Comparison of ENCODE assay signal across 23 cellular contexts in the genomic region with DNA sequence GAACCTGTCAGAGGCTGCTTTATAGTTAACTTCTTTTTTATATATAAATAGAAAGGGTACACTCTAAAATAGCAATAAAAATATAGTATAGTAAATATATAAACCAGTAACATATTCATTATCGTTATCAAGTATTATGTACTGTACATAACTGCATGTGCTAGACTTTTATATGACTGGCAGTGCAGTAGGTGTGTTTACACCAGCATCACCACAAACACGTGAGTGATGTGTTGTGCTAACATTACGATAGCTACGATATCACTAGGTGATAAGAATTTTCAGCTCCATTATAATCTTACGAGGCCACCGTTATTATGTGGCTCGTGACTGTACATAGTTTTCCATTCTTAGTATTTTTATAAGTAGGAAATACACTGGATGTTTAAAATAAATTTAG. TPM values are rescaled to one million over a fixed set of nuclear protein-coding genes. Genes with fewer than 3 reads are reported as not detected.
DNase-seq lines count a peak whose midpoint lies in the region; ATAC-seq and TF ChIP-seq lines count a peak whose summit lies in the region.
"Had no signal": no experiment of that assay in that cellular context is flagged by ENCODE, and none has a peak within 500 bp of the region (broad histone marks: within the 10 kb centered on the region; RNA-seq: fewer than 3 reads in every experiment).

No MANE protein-coding gene starts in this region.

- intact Hi-C loops in left colon (cut with DNase I, micrococcal nuclease), result no loop called here
- intact Hi-C loops in psoas muscle (cut with DNase I), result no loop called here

- TF ChIP-seq CTCF in psoas muscle (IDR thresholded peaks at IDR 0.05), result no peak

- H3K4me3 Mint-ChIP-seq in activated T-cell treated with anti-CD3 and anti-CD28 coated beads, Interleukin-2, amount 50 U/mL, for 72 hours, result no peak overlapping the region
- H3K4me3 Mint-ChIP-seq: B cell; CD4-positive, alpha-beta T cell; CD8-positive, alpha-beta T cell had no signal

- H3K27me3 Mint-ChIP-seq in activated T-cell treated with anti-CD3 and anti-CD28 coated beads, Interleukin-2, amount 50 U/mL, for 72 hours (ENCODE audit: low read depth), result no peaks in the 10 kb centered on the region
- H3K27me3 Mint-ChIP-seq: B cell; CD4-positive, alpha-beta T cell had no signal

- H3K36me3 Mint-ChIP-seq in activated T-cell treated with anti-CD3 and anti-CD28 coated beads, Interleukin-2, amount 50 U/mL, for 72 hours (ENCODE audit: insufficient read depth in 2 of 2), result no peaks in the 10 kb centered on the region
- H3K36me3 Mint-ChIP-seq: CD8-positive, alpha-beta T cell had no signal

- H3K36me3 ChIP-seq in Karpas-422 (ENCODE audit: insufficient read depth, low read length), result no peaks in the 10 kb centered on the region
- H3K36me3 ChIP-seq in psoas muscle (ENCODE audit: insufficient read depth in 1 of 2, low read depth in 1 of 2), result no peaks in the 10 kb centered on the region
- H3K36me3 ChIP-seq: BLaER1 treated with 17β-estradiol and CSF1 and Interleukin-3, amounts not matched to agents 10 nM and 100 nM had no signal

- no peak for ATAC-seq in activated T-cell treated with anti-CD3 and anti-CD28 coated beads, Interleukin-2, amount 50 U/mL, for 72 hours (replicated peaks in 1 of 2)
- ATAC-seq in left colon, result peak; percentile 79
- ATAC-seq in psoas muscle, result no peak
- ATAC-seq: A549; CD8-positive, alpha-beta T cell; GM12878 had no signal

- WGBS in psoas muscle, 3 donors, result 81 to 89% (median 87%) methylated on average over 7 of the region's 7 CpGs

- H2AFZ ChIP-seq in Karpas-422 (ENCODE audit: low read length), result no peak overlapping the region

- no peak for DNase-seq in activated T-cell treated with anti-CD3 and anti-CD28 coated beads, Interleukin-2, amount 50 U/mL, for 72 hours
- DNase-seq in activated T-cell treated with anti-CD3 and anti-CD28 coated beads, Interleukin-2, amount 50 U/mL, for 48 hours, result no peak
- DNase-seq in Karpas-422 (peak; percentile 4), left colon (no peak), psoas muscle (no peak), HK-2 (ENCODE audit: unreplicated experiment) (no peak), COR-L47 (lab: John Stamatoyannopoulos, UW) (no peak)
- DNase-seq: AML-193; CD4-positive, alpha-beta T cell; CD8-positive, alpha-beta T cell; DMS 273 treated with DMSO at 0.1 percent for 48 hours; DMS153; DMS79; DND-41; EL; GDM1 had no signal

- H3K4me2 ChIP-seq in Karpas-422 (ENCODE audit: low read depth, low read length, poor library complexity, severe bottlenecking), result no peak overlapping the region
- H3K4me2 ChIP-seq: A549; BLaER1 treated with 17β-estradiol and CSF1 and Interleukin-3, amounts not matched to agents 10 nM and 100 nM had no signal

- H3K27ac ChIP-seq in Karpas-422 (ENCODE audit: low read length) (no peak overlapping the region), psoas muscle (peak overlapping the region; percentile 44)
- H3K27ac ChIP-seq: 22Rv1; A549; BLaER1 treated with 17β-estradiol and CSF1 and Interleukin-3, amounts not matched to agents 10 nM and 100 nM; C4-2B had no signal

- H3K4me1 ChIP-seq in Karpas-422 (ENCODE audit: low read length) (no peaks in the 10 kb centered on the region), psoas muscle (peaks cover 25% of the 10 kb centered on the region)
- H3K4me1 ChIP-seq: A549 had no signal

- H3K9ac ChIP-seq in Karpas-422 (ENCODE audit: low read length), result no peak overlapping the region
- H3K9ac ChIP-seq: BLaER1 treated with 17β-estradiol and CSF1 and Interleukin-3, amounts not matched to agents 10 nM and 100 nM had no signal

- no peaks in the 10 kb centered on the region for H3K4me1 Mint-ChIP-seq in activated T-cell treated with anti-CD3 and anti-CD28 coated beads, Interleukin-2, amount 50 U/mL, for 72 hours (ENCODE audit: low read depth)

- H3K9me2 ChIP-seq in Karpas-422 (replicated peaks; ENCODE audit: insufficient read depth, low read length), result no peaks in the 10 kb centered on the region

- H3K4me3 ChIP-seq in Karpas-422 (ENCODE audit: low read length) (no peak overlapping the region), psoas muscle (no peak overlapping the region)
- H3K4me3 ChIP-seq: A549; BLaER1 treated with 17β-estradiol and CSF1 and Interleukin-3, amounts not matched to agents 10 nM and 100 nM; GM12878 had no signal

- peak overlapping the region; percentile 45 for H3K27ac Mint-ChIP-seq in activated T-cell treated with anti-CD3 and anti-CD28 coated beads, Interleukin-2, amount 50 U/mL, for 72 hours
- H3K27ac Mint-ChIP-seq: B cell; CD4-positive, alpha-beta T cell; CD8-positive, alpha-beta T cell had no signal

- H3K27me3 ChIP-seq in Karpas-422 (ENCODE audit: low read length) (no peaks in the 10 kb centered on the region), psoas muscle (ENCODE audit: insufficient read depth in 3 of 3, low read length in 2 of 3) (no peaks in the 10 kb centered on the region)
- H3K27me3 ChIP-seq: BLaER1 treated with 17β-estradiol and CSF1 and Interleukin-3, amounts not matched to agents 10 nM and 100 nM had no signal

- H3K9me3 ChIP-seq in Karpas-422 (ENCODE audit: low read length), result no peaks in the 10 kb centered on the region
- no peaks in the 10 kb centered on the region for H3K9me3 ChIP-seq in psoas muscle
- H3K9me3 ChIP-seq: A549; BLaER1 treated with 17β-estradiol and CSF1 and Interleukin-3, amounts not matched to agents 10 nM and 100 nM had no signal

- no peaks in the 10 kb centered on the region for H3K9me3 Mint-ChIP-seq in activated T-cell treated with anti-CD3 and anti-CD28 coated beads, Interleukin-2, amount 50 U/mL, for 72 hours
- H3K9me3 Mint-ChIP-seq: CD4-positive, alpha-beta T cell; CD8-positive, alpha-beta T cell had no signal

- H4K20me1 ChIP-seq in Karpas-422 (ENCODE audit: insufficient read depth, low read depth, low read length), result no peaks in the 10 kb centered on the region
- H4K20me1 ChIP-seq: BLaER1 treated with 17β-estradiol and CSF1 and Interleukin-3, amounts not matched to agents 10 nM and 100 nM had no signal

- H3K79me2 ChIP-seq in Karpas-422 (ENCODE audit: low read length), result no peaks in the 10 kb centered on the region

RNA-seq across cellular contexts. Expression of gene MEF2C, which starts 43.8 kb away (rescaled TPM):
- total RNA-seq in activated T-cell treated with anti-CD3 and anti-CD28 coated beads, Interleukin-2, amount 50 U/mL, for 72 hours, result under 1 TPM; 0.53 to 0.83 TPM
- total RNA-seq in Karpas-422 (2014; rRNA removed; shearing (Covaris generic); ENCODE audit: low replicate concordance), result 105 and 171 TPM in 2 replicates
- 10 to 100 TPM; 10.0 to 27.4 TPM for total RNA-seq in left colon
- 100 to 1,000 TPM; 148 to 530 (median 257) TPM for total RNA-seq in psoas muscle
- polyA plus RNA-seq in psoas muscle, result 10 to 100 TPM in 2 of 3 donors, 1 to 10 TPM in 1; 9.3 to 96.4 (median 32.0) TPM
- total RNA-seq: G401 had no signal

Comparison
In these comparisons a context has a peak if more than half of its experiments do, and no peak if none do; other contexts are left out.
1. RNA of gene MEF2C, which starts 43.8 kb away (total RNA-seq): 148 to 530 TPM in psoas muscle, 105 to 171 TPM in Karpas-422 and 10.0 to 27.4 TPM in left colon; 0.53 to 0.83 TPM in activated T-cell treated with anti-CD3 and anti-CD28 coated beads, Interleukin-2, amount 50 U/mL, for 72 hours; every median in the first group is over 4 times any median in the second.